In the genomic region with DNA sequence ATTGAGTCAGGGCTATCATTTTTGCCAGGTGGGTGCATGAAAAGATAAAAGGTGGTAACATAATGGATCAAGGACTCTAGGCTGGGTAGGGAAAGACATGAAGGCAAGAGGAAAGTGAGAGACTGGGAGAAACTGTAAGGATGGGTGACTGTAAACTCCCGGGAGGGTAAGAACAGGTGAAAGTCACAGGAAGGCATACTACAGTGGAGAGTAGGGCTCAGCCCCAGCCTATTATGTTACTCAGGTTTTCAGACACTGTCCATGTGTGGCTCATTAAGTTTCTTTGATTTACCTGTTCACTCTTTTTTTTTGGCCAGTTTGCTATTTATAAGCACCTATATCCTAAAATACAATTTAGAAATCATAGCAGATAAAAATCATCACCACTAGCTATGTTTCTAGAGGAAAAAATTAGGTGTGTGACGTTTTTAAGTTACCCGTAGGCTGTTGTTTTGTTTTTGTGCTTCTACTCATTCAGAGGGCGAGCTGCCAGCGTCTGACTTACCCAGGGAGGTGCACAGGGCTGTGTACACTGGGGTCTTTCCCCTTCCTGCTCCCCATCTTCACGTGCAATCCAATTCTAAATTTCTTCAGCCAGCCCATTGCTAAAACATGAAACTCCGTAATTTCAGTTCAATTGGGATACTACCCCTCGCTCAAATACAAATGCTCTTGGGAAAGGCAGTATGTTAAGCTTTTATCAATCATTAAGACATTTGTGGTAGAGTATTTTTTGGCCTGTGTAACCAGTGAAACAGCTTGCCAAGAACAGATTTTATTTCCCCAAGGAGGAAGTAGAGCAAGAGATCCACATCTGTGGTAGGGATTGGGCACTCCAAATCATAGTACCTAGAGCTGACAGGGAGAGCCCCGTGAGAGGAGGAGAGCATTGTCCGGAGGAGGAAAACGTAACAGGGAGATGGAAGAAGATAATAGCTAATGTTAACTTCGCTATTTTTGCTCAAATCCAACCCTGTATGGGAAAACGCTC, we compare ENCODE assay signal across 1 cellular context.
TF ChIP-seq lines count a peak whose summit lies in the region.

No MANE protein-coding gene starts in this region.

TF ChIP-seq in GM23338, 12 proteins besides CTCF, POLR2A, EP300 and RAD21 (continued from another document):
- TF ChIP-seq, protein P1, sequence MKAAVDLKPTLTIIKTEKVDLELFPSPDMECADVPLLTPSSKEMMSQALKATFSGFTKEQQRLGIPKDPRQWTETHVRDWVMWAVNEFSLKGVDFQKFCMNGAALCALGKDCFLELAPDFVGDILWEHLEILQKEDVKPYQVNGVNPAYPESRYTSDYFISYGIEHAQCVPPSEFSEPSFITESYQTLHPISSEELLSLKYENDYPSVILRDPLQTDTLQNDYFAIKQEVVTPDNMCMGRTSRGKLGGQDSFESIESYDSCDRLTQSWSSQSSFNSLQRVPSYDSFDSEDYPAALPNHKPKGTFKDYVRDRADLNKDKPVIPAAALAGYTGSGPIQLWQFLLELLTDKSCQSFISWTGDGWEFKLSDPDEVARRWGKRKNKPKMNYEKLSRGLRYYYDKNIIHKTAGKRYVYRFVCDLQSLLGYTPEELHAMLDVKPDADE (IDR thresholded peaks at IDR 0.05): no peak
- TF ChIP-seq CREB1 (CRISPR knock-in tag; IDR thresholded peaks at IDR 0.05; ENCODE audit: low read depth) (no peak), EZH2phosphoT487 (IDR thresholded peaks at IDR 0.05; ENCODE audit: unreplicated experiment) (no peak), POLR2AphosphoS5 (IDR thresholded peaks at IDR 0.05; ENCODE audit: low read depth) (no peak), EZH2 (IDR thresholded peaks at IDR 0.05; ENCODE audit: low read depth, unreplicated experiment) (no peak), ZNF114 (CRISPR knock-in tag; IDR thresholded peaks at IDR 0.05) (no peak), STAT1 (IDR thresholded peaks at IDR 0.05; ENCODE audit: unreplicated experiment) (no peak), REST (IDR thresholded peaks at IDR 0.05; ENCODE audit: unreplicated experiment) (no peak)
TF ChIP-seq in GM23338: peak in this region for 0.
